ENCODE assay signal across 1 cellular context in genomic region chr19:52007805-52008557, GRCh38.
TF ChIP-seq lines count a peak whose summit lies in the region.

Gene ZNF615 (minus strand): TSS chr19:52008211. CDS start chr19:52003711, 4,500 bp downstream.

TF ChIP-seq in K562, 482 proteins besides CTCF, POLR2A, EP300 and RAD21 (continued from another document and continues in another):
- TF ChIP-seq ZNF277 (CRISPR knock-in tag; IDR thresholded peaks at IDR 0.05; ENCODE audit: borderline replicate concordance): no peak
- TF ChIP-seq BMI1 (IDR thresholded peaks at IDR 0.05; ENCODE audit: low read length): no peak
- no peak for TF ChIP-seq NR4A1 (CRISPR knock-in tag; IDR thresholded peaks at IDR 0.05)
- peak; percentile 65; the same call in 1 of the 2 replicates for TF ChIP-seq NR4A1 (tag; IDR thresholded peaks at IDR 0.05)
- no peak for TF ChIP-seq STAG1 (CRISPR knock-in tag; IDR thresholded peaks at IDR 0.05; ENCODE audit: borderline replicate concordance)
- no peak for TF ChIP-seq ZNF282 (CRISPR knock-in tag; IDR thresholded peaks at IDR 0.05)
- TF ChIP-seq MAFK (IDR thresholded peaks at IDR 0.05; ENCODE audit: low read length): no peak
- no peak for TF ChIP-seq SAFB (IDR thresholded peaks at IDR 0.05; ENCODE audit: borderline replicate concordance, low read depth, low read length)
- TF ChIP-seq POLR2AphosphoS2 (IDR thresholded peaks at IDR 0.05; ENCODE audit: low read length): no peak
- TF ChIP-seq ZNF507 (tag; conservative IDR thresholded peaks at IDR 0.05): no peak
- TF ChIP-seq ZNF77 (CRISPR knock-in tag; IDR thresholded peaks at IDR 0.05): no peak
- TF ChIP-seq ZNF639 (CRISPR knock-in tag; conservative IDR thresholded peaks at IDR 0.05 in 1 of 2, IDR thresholded peaks at IDR 0.05 in 1 of 2): peak in 1 of 2 experiments; percentile 32; a peak in 1 of 4 replicates
- no peak for TF ChIP-seq NR2F6 (CRISPR knock-in tag; IDR thresholded peaks at IDR 0.05)
- no peak for TF ChIP-seq ZSCAN29 (IDR thresholded peaks at IDR 0.05)
- no peak for TF ChIP-seq FIP1L1 (IDR thresholded peaks at IDR 0.05; ENCODE audit: low read depth, low read length, poor library complexity, severe bottlenecking)
- TF ChIP-seq ZNF217 (CRISPR knock-in tag; IDR thresholded peaks at IDR 0.05): no peak
- no peak for TF ChIP-seq RBM14 (IDR thresholded peaks at IDR 0.05; ENCODE audit: borderline replicate concordance, insufficient read depth, low read depth, low read length)
- TF ChIP-seq ZNF780A (CRISPR knock-in tag; IDR thresholded peaks at IDR 0.05): no peak
- no peak for TF ChIP-seq ZNF121 (CRISPR knock-in tag; conservative IDR thresholded peaks at IDR 0.05)
- TF ChIP-seq EWSR1 (IDR thresholded peaks at IDR 0.05; ENCODE audit: borderline replicate concordance, low read depth, partially characterized antibody): no peak
- TF ChIP-seq, protein P1, sequence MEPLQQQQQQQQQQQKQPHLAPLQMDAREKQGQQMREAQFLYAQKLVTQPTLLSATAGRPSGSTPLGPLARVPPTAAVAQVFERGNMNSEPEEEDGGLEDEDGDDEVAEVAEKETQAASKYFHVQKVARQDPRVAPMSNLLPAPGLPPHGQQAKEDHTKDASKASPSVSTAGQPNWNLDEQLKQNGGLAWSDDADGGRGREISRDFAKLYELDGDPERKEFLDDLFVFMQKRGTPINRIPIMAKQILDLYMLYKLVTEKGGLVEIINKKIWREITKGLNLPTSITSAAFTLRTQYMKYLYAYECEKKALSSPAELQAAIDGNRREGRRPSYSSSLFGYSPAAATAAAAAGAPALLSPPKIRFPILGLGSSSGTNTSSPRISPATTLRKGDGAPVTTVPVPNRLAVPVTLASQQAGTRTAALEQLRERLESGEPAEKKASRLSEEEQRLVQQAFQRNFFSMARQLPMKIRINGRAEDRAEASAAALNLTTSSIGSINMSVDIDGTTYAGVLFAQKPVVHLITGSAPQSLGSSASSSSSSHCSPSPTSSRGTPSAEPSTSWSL (CRISPR knock-in tag; IDR thresholded peaks at IDR 0.05; ENCODE audit: borderline replicate concordance): no peak
- TF ChIP-seq MGA (IDR thresholded peaks at IDR 0.05): peak; percentile 75
- TF ChIP-seq KAT8 (IDR thresholded peaks at IDR 0.05; ENCODE audit: low read depth): no peak
- TF ChIP-seq ARID4B (CRISPR knock-in tag; IDR thresholded peaks at IDR 0.05): no peak
- no peak for TF ChIP-seq ZNF140 (CRISPR knock-in tag; IDR thresholded peaks at IDR 0.05)
- TF ChIP-seq ATF7 (IDR thresholded peaks at IDR 0.05): no peak; the same call in none of the 2 replicates
- no peak; the same call in 1 of the 2 replicates for TF ChIP-seq ZNF175 (CRISPR knock-in tag; IDR thresholded peaks at IDR 0.05; ENCODE audit: low read depth)
- TF ChIP-seq DACH1 (IDR thresholded peaks at IDR 0.05; ENCODE audit: partially characterized antibody): no peak
- TF ChIP-seq BACH1 (tag; IDR thresholded peaks at IDR 0.05): peak; percentile 55; the same call in 1 of the 2 replicates
- no peak for TF ChIP-seq BDP1 (IDR thresholded peaks at IDR 0.05; ENCODE audit: insufficient read depth, insufficient read length)
- TF ChIP-seq MCM2 (IDR thresholded peaks at IDR 0.05; ENCODE audit: low read depth): no peak
- no peak for TF ChIP-seq PRPF4 (IDR thresholded peaks at IDR 0.05; ENCODE audit: insufficient read depth, low read depth, low read length, poor library complexity, severe bottlenecking)
- TF ChIP-seq HCFC1 (IDR thresholded peaks at IDR 0.05; ENCODE audit: low read depth, low read length): peak; percentile 90
- no peak for TF ChIP-seq SETDB1 (IDR thresholded peaks at IDR 0.05; ENCODE audit: low read length)
- TF ChIP-seq SP1 (CRISPR knock-in tag; IDR thresholded peaks at IDR 0.05): no peak
- TF ChIP-seq ZFPM2 (CRISPR knock-in tag; IDR thresholded peaks at IDR 0.05): no peak
- no peak for TF ChIP-seq ZNF24 (IDR thresholded peaks at IDR 0.05)
- no peak for TF ChIP-seq RBBP5 (IDR thresholded peaks at IDR 0.05; ENCODE audit: borderline replicate concordance, insufficient read depth, low read length, poor library complexity, severe bottlenecking)
- no peak for TF ChIP-seq ELF1 (tag; IDR thresholded peaks at IDR 0.05)
- TF ChIP-seq PHF21A (IDR thresholded peaks at IDR 0.05; ENCODE audit: borderline replicate concordance, low read depth): no peak
- no peak for TF ChIP-seq ELF2 (CRISPR knock-in tag; IDR thresholded peaks at IDR 0.05)
- TF ChIP-seq YBX1 (IDR thresholded peaks at IDR 0.05): no peak
- TF ChIP-seq ZNF655 (CRISPR knock-in tag; IDR thresholded peaks at IDR 0.05): no peak
- TF ChIP-seq CBFA2T3 (IDR thresholded peaks at IDR 0.05): no peak
- no peak for TF ChIP-seq DIDO1 (tag; IDR thresholded peaks at IDR 0.05; ENCODE audit: low read depth)
- no peak for TF ChIP-seq ZNF589 (CRISPR knock-in tag; IDR thresholded peaks at IDR 0.05; ENCODE audit: low read depth)
- TF ChIP-seq JUNB (CRISPR knock-in tag; conservative IDR thresholded peaks at IDR 0.05): no peak
- no peak for TF ChIP-seq TFAM (CRISPR knock-in tag; conservative IDR thresholded peaks at IDR 0.05)
- no peak for TF ChIP-seq ILK (tag; IDR thresholded peaks at IDR 0.05; ENCODE audit: borderline replicate concordance, low read depth)
